1 cellular context compared by ENCODE assay signal in the genomic region with DNA sequence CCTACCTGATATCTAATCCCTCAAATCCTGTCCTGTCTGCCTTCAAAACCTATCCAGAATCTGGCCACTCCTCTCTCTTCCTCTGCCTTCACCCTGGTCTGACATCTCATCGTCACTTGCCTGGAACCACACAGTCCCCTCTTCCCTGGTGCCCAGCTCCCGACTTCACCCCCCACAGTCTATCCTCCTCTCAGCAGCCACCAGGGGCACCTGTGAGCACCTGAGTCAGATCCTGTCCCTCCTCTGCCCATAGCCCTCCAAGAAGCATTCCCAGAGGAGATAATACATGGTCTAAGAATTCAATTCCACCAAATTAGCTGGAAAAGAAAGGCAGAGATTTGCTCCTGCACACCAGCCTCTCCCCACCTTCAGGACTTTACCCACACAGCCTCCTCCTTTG.
TF ChIP-seq lines count a peak whose summit lies in the region.

No MANE protein-coding gene starts in this region.

TF ChIP-seq in WTC11, 78 proteins besides CTCF, POLR2A, EP300 and RAD21 (continued from another document):
- TF ChIP-seq, protein P1, sequence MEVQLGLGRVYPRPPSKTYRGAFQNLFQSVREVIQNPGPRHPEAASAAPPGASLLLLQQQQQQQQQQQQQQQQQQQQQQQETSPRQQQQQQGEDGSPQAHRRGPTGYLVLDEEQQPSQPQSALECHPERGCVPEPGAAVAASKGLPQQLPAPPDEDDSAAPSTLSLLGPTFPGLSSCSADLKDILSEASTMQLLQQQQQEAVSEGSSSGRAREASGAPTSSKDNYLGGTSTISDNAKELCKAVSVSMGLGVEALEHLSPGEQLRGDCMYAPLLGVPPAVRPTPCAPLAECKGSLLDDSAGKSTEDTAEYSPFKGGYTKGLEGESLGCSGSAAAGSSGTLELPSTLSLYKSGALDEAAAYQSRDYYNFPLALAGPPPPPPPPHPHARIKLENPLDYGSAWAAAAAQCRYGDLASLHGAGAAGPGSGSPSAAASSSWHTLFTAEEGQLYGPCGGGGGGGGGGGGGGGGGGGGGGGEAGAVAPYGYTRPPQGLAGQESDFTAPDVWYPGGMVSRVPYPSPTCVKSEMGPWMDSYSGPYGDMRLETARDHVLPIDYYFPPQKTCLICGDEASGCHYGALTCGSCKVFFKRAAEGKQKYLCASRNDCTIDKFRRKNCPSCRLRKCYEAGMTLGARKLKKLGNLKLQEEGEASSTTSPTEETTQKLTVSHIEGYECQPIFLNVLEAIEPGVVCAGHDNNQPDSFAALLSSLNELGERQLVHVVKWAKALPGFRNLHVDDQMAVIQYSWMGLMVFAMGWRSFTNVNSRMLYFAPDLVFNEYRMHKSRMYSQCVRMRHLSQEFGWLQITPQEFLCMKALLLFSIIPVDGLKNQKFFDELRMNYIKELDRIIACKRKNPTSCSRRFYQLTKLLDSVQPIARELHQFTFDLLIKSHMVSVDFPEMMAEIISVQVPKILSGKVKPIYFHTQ (CRISPR knock-in tag; IDR thresholded peaks at IDR 0.05), result no peak
- TF ChIP-seq GRHL2 (CRISPR knock-in tag; IDR thresholded peaks at IDR 0.05; ENCODE audit: insufficient replicate concordance, severe bottlenecking) (no peak), EMX1 (CRISPR knock-in tag; IDR thresholded peaks at IDR 0.05) (no peak), KAT7 (CRISPR knock-in tag; IDR thresholded peaks at IDR 0.05; ENCODE audit: borderline replicate concordance) (no peak), NR1H2 (CRISPR knock-in tag; IDR thresholded peaks at IDR 0.05) (no peak), ATF1 (CRISPR knock-in tag; IDR thresholded peaks at IDR 0.05) (no peak), ETV6 (CRISPR knock-in tag; IDR thresholded peaks at IDR 0.05) (no peak), FOXJ3 (CRISPR knock-in tag; IDR thresholded peaks at IDR 0.05; ENCODE audit: borderline replicate concordance) (no peak), ZNF671 (CRISPR knock-in tag; IDR thresholded peaks at IDR 0.05) (no peak), SMAD4 (CRISPR knock-in tag; IDR thresholded peaks at IDR 0.05) (no peak)
- TF ChIP-seq, protein P2, sequence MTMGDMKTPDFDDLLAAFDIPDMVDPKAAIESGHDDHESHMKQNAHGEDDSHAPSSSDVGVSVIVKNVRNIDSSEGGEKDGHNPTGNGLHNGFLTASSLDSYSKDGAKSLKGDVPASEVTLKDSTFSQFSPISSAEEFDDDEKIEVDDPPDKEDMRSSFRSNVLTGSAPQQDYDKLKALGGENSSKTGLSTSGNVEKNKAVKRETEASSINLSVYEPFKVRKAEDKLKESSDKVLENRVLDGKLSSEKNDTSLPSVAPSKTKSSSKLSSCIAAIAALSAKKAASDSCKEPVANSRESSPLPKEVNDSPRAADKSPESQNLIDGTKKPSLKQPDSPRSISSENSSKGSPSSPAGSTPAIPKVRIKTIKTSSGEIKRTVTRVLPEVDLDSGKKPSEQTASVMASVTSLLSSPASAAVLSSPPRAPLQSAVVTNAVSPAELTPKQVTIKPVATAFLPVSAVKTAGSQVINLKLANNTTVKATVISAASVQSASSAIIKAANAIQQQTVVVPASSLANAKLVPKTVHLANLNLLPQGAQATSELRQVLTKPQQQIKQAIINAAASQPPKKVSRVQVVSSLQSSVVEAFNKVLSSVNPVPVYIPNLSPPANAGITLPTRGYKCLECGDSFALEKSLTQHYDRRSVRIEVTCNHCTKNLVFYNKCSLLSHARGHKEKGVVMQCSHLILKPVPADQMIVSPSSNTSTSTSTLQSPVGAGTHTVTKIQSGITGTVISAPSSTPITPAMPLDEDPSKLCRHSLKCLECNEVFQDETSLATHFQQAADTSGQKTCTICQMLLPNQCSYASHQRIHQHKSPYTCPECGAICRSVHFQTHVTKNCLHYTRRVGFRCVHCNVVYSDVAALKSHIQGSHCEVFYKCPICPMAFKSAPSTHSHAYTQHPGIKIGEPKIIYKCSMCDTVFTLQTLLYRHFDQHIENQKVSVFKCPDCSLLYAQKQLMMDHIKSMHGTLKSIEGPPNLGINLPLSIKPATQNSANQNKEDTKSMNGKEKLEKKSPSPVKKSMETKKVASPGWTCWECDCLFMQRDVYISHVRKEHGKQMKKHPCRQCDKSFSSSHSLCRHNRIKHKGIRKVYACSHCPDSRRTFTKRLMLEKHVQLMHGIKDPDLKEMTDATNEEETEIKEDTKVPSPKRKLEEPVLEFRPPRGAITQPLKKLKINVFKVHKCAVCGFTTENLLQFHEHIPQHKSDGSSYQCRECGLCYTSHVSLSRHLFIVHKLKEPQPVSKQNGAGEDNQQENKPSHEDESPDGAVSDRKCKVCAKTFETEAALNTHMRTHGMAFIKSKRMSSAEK (CRISPR knock-in tag; IDR thresholded peaks at IDR 0.05; ENCODE audit: borderline replicate concordance), result no peak
- TF ChIP-seq, protein P3, sequence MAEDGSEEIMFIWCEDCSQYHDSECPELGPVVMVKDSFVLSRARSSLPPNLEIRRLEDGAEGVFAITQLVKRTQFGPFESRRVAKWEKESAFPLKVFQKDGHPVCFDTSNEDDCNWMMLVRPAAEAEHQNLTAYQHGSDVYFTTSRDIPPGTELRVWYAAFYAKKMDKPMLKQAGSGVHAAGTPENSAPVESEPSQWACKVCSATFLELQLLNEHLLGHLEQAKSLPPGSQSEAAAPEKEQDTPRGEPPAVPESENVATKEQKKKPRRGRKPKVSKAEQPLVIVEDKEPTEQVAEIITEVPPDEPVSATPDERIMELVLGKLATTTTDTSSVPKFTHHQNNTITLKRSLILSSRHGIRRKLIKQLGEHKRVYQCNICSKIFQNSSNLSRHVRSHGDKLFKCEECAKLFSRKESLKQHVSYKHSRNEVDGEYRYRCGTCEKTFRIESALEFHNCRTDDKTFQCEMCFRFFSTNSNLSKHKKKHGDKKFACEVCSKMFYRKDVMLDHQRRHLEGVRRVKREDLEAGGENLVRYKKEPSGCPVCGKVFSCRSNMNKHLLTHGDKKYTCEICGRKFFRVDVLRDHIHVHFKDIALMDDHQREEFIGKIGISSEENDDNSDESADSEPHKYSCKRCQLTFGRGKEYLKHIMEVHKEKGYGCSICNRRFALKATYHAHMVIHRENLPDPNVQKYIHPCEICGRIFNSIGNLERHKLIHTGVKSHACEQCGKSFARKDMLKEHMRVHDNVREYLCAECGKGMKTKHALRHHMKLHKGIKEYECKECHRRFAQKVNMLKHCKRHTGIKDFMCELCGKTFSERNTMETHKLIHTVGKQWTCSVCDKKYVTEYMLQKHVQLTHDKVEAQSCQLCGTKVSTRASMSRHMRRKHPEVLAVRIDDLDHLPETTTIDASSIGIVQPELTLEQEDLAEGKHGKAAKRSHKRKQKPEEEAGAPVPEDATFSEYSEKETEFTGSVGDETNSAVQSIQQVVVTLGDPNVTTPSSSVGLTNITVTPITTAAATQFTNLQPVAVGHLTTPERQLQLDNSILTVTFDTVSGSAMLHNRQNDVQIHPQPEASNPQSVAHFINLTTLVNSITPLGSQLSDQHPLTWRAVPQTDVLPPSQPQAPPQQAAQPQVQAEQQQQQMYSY (CRISPR knock-in tag; IDR thresholded peaks at IDR 0.05), result no peak
- TF ChIP-seq, protein P4, sequence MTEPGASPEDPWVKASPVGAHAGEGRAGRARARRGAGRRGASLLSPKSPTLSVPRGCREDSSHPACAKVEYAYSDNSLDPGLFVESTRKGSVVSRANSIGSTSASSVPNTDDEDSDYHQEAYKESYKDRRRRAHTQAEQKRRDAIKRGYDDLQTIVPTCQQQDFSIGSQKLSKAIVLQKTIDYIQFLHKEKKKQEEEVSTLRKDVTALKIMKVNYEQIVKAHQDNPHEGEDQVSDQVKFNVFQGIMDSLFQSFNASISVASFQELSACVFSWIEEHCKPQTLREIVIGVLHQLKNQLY (CRISPR knock-in tag; IDR thresholded peaks at IDR 0.05), result no peak
- TF ChIP-seq, protein P5, sequence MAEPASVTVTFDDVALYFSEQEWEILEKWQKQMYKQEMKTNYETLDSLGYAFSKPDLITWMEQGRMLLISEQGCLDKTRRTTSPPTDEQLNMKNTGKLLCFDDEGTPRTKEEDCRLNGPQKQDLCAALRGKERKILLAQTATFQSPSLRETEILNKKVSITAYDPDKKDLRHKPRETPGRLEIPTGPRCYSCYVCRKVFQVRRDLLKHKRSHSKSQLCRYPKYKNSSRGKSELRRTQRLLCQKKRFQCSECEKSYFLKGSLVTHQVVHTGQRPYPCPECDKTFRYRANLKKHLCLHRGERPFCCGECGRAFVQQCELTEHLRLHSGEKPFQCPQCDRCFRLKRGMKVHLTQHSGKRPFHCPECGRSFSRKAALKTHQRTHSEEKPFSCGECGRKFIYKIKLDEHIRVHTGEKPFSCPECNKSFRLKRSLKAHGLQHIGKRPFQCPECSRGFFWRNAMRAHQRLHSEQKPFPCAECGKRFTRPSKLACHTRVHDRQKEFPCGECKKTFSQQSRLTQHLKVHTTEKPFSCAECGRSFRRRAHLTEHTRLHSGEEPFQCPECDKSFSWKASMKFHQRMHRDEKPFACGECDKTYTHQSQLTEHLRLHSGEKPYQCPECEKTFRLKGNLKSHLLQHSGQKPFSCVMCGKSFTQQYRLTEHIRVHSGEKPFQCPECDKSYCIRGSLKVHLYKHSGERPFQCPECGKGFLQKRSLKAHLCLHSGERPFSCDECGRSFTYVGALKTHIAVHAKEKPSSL (CRISPR knock-in tag; conservative IDR thresholded peaks at IDR 0.05), result no peak
- TF ChIP-seq, protein P6, sequence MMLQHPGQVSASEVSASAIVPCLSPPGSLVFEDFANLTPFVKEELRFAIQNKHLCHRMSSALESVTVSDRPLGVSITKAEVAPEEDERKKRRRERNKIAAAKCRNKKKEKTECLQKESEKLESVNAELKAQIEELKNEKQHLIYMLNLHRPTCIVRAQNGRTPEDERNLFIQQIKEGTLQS (CRISPR knock-in tag; conservative IDR thresholded peaks at IDR 0.05), result no peak
